In the genomic region with DNA sequence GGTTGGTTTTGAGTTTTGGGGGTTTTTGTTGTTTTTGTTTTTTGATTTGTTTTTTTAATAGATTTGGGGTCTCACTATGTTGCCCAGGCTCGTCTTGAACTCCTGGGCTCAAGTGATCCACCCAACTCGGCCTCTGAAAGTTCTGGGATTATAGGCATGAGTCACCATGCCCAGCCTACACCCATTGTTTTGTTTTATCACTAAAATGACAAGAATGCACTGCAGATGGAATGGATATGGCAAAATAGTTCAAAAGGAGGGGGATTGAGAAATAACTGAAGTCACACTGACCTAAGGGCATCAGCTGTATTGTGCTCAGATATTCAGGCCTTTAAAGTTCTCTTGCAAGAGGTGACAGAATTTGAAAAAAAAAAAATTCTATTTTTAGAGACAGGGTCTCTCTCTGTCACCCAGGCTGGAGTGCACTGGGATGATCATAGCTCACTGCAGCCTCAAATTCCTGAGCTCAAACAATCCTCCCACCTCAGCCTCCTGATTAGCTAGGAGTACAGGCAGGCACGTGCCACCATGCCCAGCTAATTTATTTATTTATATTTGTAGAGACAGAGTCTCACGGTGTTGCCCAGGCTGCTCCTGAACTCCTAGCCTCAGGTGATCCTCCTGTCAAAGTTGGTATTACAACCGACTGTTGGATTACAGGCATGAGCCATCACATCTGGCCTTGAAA, we compare ENCODE assay signal across 13 cellular contexts. TPM values are rescaled to one million over a fixed set of nuclear protein-coding genes. Genes with fewer than 3 reads are reported as not detected.
DNase-seq lines count a peak whose midpoint lies in the region; TF ChIP-seq lines count a peak whose summit lies in the region.
"Had no signal": no experiment of that assay in that cellular context is flagged by ENCODE, and none has a peak within 500 bp of the region (broad histone marks: within the 10 kb centered on the region; RNA-seq: fewer than 3 reads in every experiment).

No MANE protein-coding gene starts in this region.

- H3K36me3 ChIP-seq in A673 (ENCODE audit: insufficient read depth, low read length, poor library complexity, severe bottlenecking) (no peaks in the 10 kb centered on the region), HEK293 (ENCODE audit: control insufficient read depth in 2 of 2, insufficient read depth in 1 of 2, low read length in 2 of 2) (no peaks in the 10 kb centered on the region)

- peak; percentile 50 for DNase-seq in A673 (ENCODE audit: low spot score)
- peak; percentile 12 for DNase-seq in SIG-M5 (lab: John Stamatoyannopoulos, UW)
- peak; percentile 89 for DNase-seq in fibroblast of peridontal ligament (ENCODE audit: extremely low read depth)
- DNase-seq in DMS153 treated with DMSO at 0.1 percent for 48 hours (lab: John Stamatoyannopoulos, UW; ENCODE audit: unreplicated experiment): no peak
- DNase-seq in activated T-helper 1 cell treated with anti-CD3 and anti-CD28 coated beads, Interleukin-12 subunit alpha, Interleukin-12 subunit beta, Interleukin-2, Interleukin-4 antibody, amounts not matched to agents 30 ng/mL and 10 ng/mL and 1 ng/mL, durations not matched to agents 14 hours and 24 hours and 36 hours (ENCODE audit: low spot score): no peak
- DNase-seq in NCI-H526 treated with DMSO at 0.1 percent for 48 hours (lab: John Stamatoyannopoulos, UW): no peak
- no peak for DNase-seq in NCI-H2227 (lab: John Stamatoyannopoulos, UW; ENCODE audit: unreplicated experiment)
- DNase-seq: C1 segment of cervical spinal cord; cerebellar nuclear complex; naive thymus-derived CD4-positive, alpha-beta T cell; NCI-H82; stimulated activated naive CD8-positive, alpha-beta T cell treated with anti-CD3 and anti-CD28 coated beads, Interleukin-15, Interleukin-2, amounts not matched to agents 100 U/mL and 50 U/mL, for 24 hours had no signal

- TF ChIP-seq CTCF in A673 (conservative IDR thresholded peaks at IDR 0.05; ENCODE audit: low read depth, low read length): no peak
- no peak for TF ChIP-seq CTCF in HEK293 (tag by site-specific recombination; IDR thresholded peaks at IDR 0.05)

- no TSS peak for BruUV-seq in A673 (replicated peaks; lab: Mats Ljungman, UMichigan)

- no peak overlapping the region for H3K4me3 Mint-ChIP-seq in activated T-helper 1 cell treated with anti-CD3 and anti-CD28 coated beads, Interleukin-12 subunit alpha, Interleukin-12 subunit beta, Interleukin-2, Interleukin-4 antibody, amounts not matched to agents 30 ng/mL and 10 ng/mL and 1 ng/mL, durations not matched to agents 14 hours and 24 hours and 36 hours
- H3K4me3 Mint-ChIP-seq: naive thymus-derived CD4-positive, alpha-beta T cell had no signal

- no peaks in the 10 kb centered on the region for H3K9me3 Mint-ChIP-seq in activated T-helper 1 cell treated with anti-CD3 and anti-CD28 coated beads, Interleukin-12 subunit alpha, Interleukin-12 subunit beta, Interleukin-2, Interleukin-4 antibody, amounts not matched to agents 30 ng/mL and 10 ng/mL and 1 ng/mL, durations not matched to agents 14 hours and 24 hours and 36 hours

- H3K36me3 Mint-ChIP-seq in activated T-helper 1 cell treated with anti-CD3 and anti-CD28 coated beads, Interleukin-12 subunit alpha, Interleukin-12 subunit beta, Interleukin-2, Interleukin-4 antibody, amounts not matched to agents 30 ng/mL and 10 ng/mL and 1 ng/mL, durations not matched to agents 14 hours and 24 hours and 36 hours (ENCODE audit: low read depth): no peaks in the 10 kb centered on the region

- POLR2A ChIA-PET in A673 (lab: Charles Lee; ENCODE audit: low non-redundant PET): no interaction called here
- POLR2A ChIA-PET in HEK293 (lab: Yijun Ruan, JAX): no interaction called here

- intact Hi-C loops in A673 (cut with micrococcal nuclease; ENCODE audit: unreplicated experiment): no loop called here
- intact Hi-C loops in activated T-helper 1 cell treated with anti-CD3 and anti-CD28 coated beads, Interleukin-12 subunit alpha, Interleukin-12 subunit beta, Interleukin-2, Interleukin-4 antibody, amounts not matched to agents 30 ng/mL and 10 ng/mL and 1 ng/mL, durations not matched to agents 14 hours and 24 hours and 36 hours (cut with micrococcal nuclease): loop anchor here (10.0 kb wide), 1 partner anchor 542 kb away; no protein-coding TSS in a partner anchor

- H3K27ac ChIP-seq in A673 (ENCODE audit: low read depth, low read length, poor library complexity, severe bottlenecking) (no peak overlapping the region), HEK293 (ENCODE audit: extremely low read depth, low read depth, low read length) (no peak overlapping the region)

- H3K27me3 Mint-ChIP-seq in activated T-helper 1 cell treated with anti-CD3 and anti-CD28 coated beads, Interleukin-12 subunit alpha, Interleukin-12 subunit beta, Interleukin-2, Interleukin-4 antibody, amounts not matched to agents 30 ng/mL and 10 ng/mL and 1 ng/mL, durations not matched to agents 14 hours and 24 hours and 36 hours (ENCODE audit: insufficient read depth): peaks cover 10% of the 10 kb centered on the region

- peaks cover 35% of the 10 kb centered on the region for H3K4me1 Mint-ChIP-seq in activated T-helper 1 cell treated with anti-CD3 and anti-CD28 coated beads, Interleukin-12 subunit alpha, Interleukin-12 subunit beta, Interleukin-2, Interleukin-4 antibody, amounts not matched to agents 30 ng/mL and 10 ng/mL and 1 ng/mL, durations not matched to agents 14 hours and 24 hours and 36 hours (ENCODE audit: low read depth)

- H3K27me3 ChIP-seq in A673 (replicated peaks; ENCODE audit: insufficient read depth, low read depth, low read length, poor library complexity): no peaks in the 10 kb centered on the region

- peaks cover 9% of the 10 kb centered on the region for H3K4me1 ChIP-seq in A673 (ENCODE audit: insufficient read depth, low read length, poor library complexity, severe bottlenecking)
- no peaks in the 10 kb centered on the region for H3K4me1 ChIP-seq in HEK293 (ENCODE audit: control insufficient read depth, insufficient read depth, low read length)

- no peak overlapping the region for H3K4me3 ChIP-seq in A673 (ENCODE audit: low read depth, low read length, poor library complexity, severe bottlenecking)
- no peak overlapping the region for H3K4me3 ChIP-seq in HEK293 (ENCODE audit: low read depth, low read length)

- CTCF ChIA-PET in A673 (lab: Charles Lee) (no interaction called here), HEK293 (lab: Yijun Ruan, JAX) (interaction anchor here (1.1 kb wide), 1 partner anchor 163 kb away, joined by 3 read pairs; no protein-coding TSS in a partner anchor)

- H3K9me3 ChIP-seq in A673 (ENCODE audit: low read depth, low read length, poor library complexity, severe bottlenecking) (no peaks in the 10 kb centered on the region), HEK293 (ENCODE audit: control insufficient read depth, insufficient read depth, low read depth, low read length) (no peaks in the 10 kb centered on the region)

- H3K27ac Mint-ChIP-seq in activated T-helper 1 cell treated with anti-CD3 and anti-CD28 coated beads, Interleukin-12 subunit alpha, Interleukin-12 subunit beta, Interleukin-2, Interleukin-4 antibody, amounts not matched to agents 30 ng/mL and 10 ng/mL and 1 ng/mL, durations not matched to agents 14 hours and 24 hours and 36 hours: no peak overlapping the region

TF ChIP-seq in HEK293, 187 proteins besides CTCF, POLR2A, EP300 and RAD21 (continues in another document):
- TF ChIP-seq TCF7L2 (IDR thresholded peaks at IDR 0.05; ENCODE audit: borderline replicate concordance, low read depth, low read length) (no peak), SP2 (tag by site-specific recombination; IDR thresholded peaks at IDR 0.05) (no peak), ZNF354C (tag by site-specific recombination; IDR thresholded peaks at IDR 0.05; ENCODE audit: borderline replicate concordance, low read depth) (no peak), ZBTB17 (tag by site-specific recombination; IDR thresholded peaks at IDR 0.05) (0 out of 2 replicates have a peak, but pooled peaks have one; percentile 11), SALL2 (tag by site-specific recombination; IDR thresholded peaks at IDR 0.05; ENCODE audit: borderline replicate concordance) (no peak), MYNN (tag by site-specific recombination; IDR thresholded peaks at IDR 0.05; ENCODE audit: borderline replicate concordance) (no peak), KLF10 (tag by site-specific recombination; IDR thresholded peaks at IDR 0.05) (0 out of 2 replicates have a peak, but pooled peaks have one; percentile 16), ZNF558 (tag by site-specific recombination; IDR thresholded peaks at IDR 0.05) (no peak), PRDM1 (tag by site-specific recombination; IDR thresholded peaks at IDR 0.05) (0 out of 2 replicates have a peak, but pooled peaks have one; percentile 2), ZNF600 (tag by site-specific recombination; IDR thresholded peaks at IDR 0.05) (no peak), ZNF561 (tag by site-specific recombination; IDR thresholded peaks at IDR 0.05; ENCODE audit: borderline replicate concordance) (no peak)
- TF ChIP-seq, protein P1, sequence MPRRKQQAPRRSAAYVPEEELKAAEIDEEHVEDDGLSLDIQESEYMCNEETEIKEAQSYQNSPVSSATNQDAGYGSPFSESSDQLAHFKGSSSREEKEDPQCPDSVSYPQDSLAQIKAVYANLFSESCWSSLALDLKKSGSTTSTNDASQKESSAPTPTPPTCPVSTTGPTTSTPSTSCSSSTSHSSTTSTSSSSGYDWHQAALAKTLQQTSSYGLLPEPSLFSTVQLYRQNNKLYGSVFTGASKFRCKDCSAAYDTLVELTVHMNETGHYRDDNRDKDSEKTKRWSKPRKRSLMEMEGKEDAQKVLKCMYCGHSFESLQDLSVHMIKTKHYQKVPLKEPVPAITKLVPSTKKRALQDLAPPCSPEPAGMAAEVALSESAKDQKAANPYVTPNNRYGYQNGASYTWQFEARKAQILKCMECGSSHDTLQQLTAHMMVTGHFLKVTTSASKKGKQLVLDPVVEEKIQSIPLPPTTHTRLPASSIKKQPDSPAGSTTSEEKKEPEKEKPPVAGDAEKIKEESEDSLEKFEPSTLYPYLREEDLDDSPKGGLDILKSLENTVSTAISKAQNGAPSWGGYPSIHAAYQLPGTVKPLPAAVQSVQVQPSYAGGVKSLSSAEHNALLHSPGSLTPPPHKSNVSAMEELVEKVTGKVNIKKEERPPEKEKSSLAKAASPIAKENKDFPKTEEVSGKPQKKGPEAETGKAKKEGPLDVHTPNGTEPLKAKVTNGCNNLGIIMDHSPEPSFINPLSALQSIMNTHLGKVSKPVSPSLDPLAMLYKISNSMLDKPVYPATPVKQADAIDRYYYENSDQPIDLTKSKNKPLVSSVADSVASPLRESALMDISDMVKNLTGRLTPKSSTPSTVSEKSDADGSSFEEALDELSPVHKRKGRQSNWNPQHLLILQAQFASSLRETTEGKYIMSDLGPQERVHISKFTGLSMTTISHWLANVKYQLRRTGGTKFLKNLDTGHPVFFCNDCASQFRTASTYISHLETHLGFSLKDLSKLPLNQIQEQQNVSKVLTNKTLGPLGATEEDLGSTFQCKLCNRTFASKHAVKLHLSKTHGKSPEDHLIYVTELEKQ (tag by site-specific recombination; IDR thresholded peaks at IDR 0.05; ENCODE audit: borderline replicate concordance): no peak

RNA-seq across cellular contexts. Expression of a gene that starts 4.4 kb away (rescaled TPM):
- total RNA-seq in A673 (2021): 16.3 and 17.1 TPM in 2 replicates
- total RNA-seq in activated T-helper 1 cell treated with anti-CD3 and anti-CD28 coated beads, Interleukin-12 subunit alpha, Interleukin-12 subunit beta, Interleukin-2, Interleukin-4 antibody, amounts not matched to agents 30 ng/mL and 10 ng/mL and 1 ng/mL, durations not matched to agents 14 hours and 24 hours and 36 hours: 37.7 and 39.2 TPM in 2 replicates

Comparison
In these comparisons a context has a peak if more than half of its experiments do, and no peak if none do; other contexts are left out.
1. DNase-seq: peak in A673 (single experiment), SIG-M5 (single experiment) and fibroblast of peridontal ligament (single experiment); none in DMS153 treated with DMSO at 0.1 percent for 48 hours (single experiment), activated T-helper 1 cell treated with anti-CD3 and anti-CD28 coated beads, Interleukin-12 subunit alpha, Interleukin-12 subunit beta, Interleukin-2, Interleukin-4 antibody, amounts not matched to agents 30 ng/mL and 10 ng/mL and 1 ng/mL, durations not matched to agents 14 hours and 24 hours and 36 hours (single experiment), NCI-H526 treated with DMSO at 0.1 percent for 48 hours (single experiment) and NCI-H2227 (single experiment).